ENCODE assay signal across 8 cellular contexts in genomic region chrX:129759576-129760061, GRCh38. TPM values are rescaled to one million over a fixed set of nuclear protein-coding genes. Genes with fewer than 3 reads are reported as not detected.
A peak's percentile ranks its signal among the peaks of the same experiment; 100 is the strongest.
DNase-seq lines count a peak whose midpoint lies in the region; ATAC-seq and TF ChIP-seq lines count a peak whose summit lies in the region.

No MANE protein-coding gene starts in this region.

- H3K27me3 Mint-ChIP-seq in activated naive CD8-positive, alpha-beta T cell treated with anti-CD3 and anti-CD28 coated beads for 36 hours: no peaks in the 10 kb centered on the region

- H3K27ac Mint-ChIP-seq in activated naive CD8-positive, alpha-beta T cell treated with anti-CD3 and anti-CD28 coated beads for 36 hours: peak overlapping the region; percentile 74

- H3K9me3 Mint-ChIP-seq in activated naive CD8-positive, alpha-beta T cell treated with anti-CD3 and anti-CD28 coated beads for 36 hours: no peaks in the 10 kb centered on the region

- peak; percentile 42 for DNase-seq in activated naive CD8-positive, alpha-beta T cell treated with anti-CD3 and anti-CD28 coated beads for 36 hours
- DNase-seq in hypothalamus (lab: John Stamatoyannopoulos, UW) (peak in 46 of 51 donors; percentile 1 to 71 (median 43)), epidermal melanocyte (ENCODE audit: insufficient read length, low spot score) (no peak), NCI-H510A (lab: John Stamatoyannopoulos, UW) (no peak)
- peak; percentile 52 for DNase-seq in stimulated activated naive CD8-positive, alpha-beta T cell treated with anti-CD3 and anti-CD28 coated beads, Interleukin-15, Interleukin-2, amounts not matched to agents 100 U/mL and 50 U/mL, for 24 hours

- peaks cover 39% of the 10 kb centered on the region for H3K4me1 Mint-ChIP-seq in activated naive CD8-positive, alpha-beta T cell treated with anti-CD3 and anti-CD28 coated beads for 36 hours

- no peak overlapping the region for H3K4me3 Mint-ChIP-seq in activated naive CD8-positive, alpha-beta T cell treated with anti-CD3 and anti-CD28 coated beads for 36 hours

- peak; percentile 49 for ATAC-seq in GM18868 (IDR thresholded peaks at IDR 0.05; ENCODE audit: unreplicated experiment)
- ATAC-seq in stimulated activated naive CD8-positive, alpha-beta T cell treated with anti-CD3 and anti-CD28 coated beads, Interleukin-15, Interleukin-2, amounts not matched to agents 100 U/mL and 50 U/mL, for 24 hours: peak; percentile 76
- ATAC-seq in GM19452 (IDR thresholded peaks at IDR 0.05; ENCODE audit: unreplicated experiment): no peak

- H3K36me3 Mint-ChIP-seq in activated naive CD8-positive, alpha-beta T cell treated with anti-CD3 and anti-CD28 coated beads for 36 hours: no peaks in the 10 kb centered on the region

TF ChIP-seq in PFSK-1, 5 proteins besides CTCF, POLR2A, EP300 and RAD21:
- TF ChIP-seq, protein P1, sequence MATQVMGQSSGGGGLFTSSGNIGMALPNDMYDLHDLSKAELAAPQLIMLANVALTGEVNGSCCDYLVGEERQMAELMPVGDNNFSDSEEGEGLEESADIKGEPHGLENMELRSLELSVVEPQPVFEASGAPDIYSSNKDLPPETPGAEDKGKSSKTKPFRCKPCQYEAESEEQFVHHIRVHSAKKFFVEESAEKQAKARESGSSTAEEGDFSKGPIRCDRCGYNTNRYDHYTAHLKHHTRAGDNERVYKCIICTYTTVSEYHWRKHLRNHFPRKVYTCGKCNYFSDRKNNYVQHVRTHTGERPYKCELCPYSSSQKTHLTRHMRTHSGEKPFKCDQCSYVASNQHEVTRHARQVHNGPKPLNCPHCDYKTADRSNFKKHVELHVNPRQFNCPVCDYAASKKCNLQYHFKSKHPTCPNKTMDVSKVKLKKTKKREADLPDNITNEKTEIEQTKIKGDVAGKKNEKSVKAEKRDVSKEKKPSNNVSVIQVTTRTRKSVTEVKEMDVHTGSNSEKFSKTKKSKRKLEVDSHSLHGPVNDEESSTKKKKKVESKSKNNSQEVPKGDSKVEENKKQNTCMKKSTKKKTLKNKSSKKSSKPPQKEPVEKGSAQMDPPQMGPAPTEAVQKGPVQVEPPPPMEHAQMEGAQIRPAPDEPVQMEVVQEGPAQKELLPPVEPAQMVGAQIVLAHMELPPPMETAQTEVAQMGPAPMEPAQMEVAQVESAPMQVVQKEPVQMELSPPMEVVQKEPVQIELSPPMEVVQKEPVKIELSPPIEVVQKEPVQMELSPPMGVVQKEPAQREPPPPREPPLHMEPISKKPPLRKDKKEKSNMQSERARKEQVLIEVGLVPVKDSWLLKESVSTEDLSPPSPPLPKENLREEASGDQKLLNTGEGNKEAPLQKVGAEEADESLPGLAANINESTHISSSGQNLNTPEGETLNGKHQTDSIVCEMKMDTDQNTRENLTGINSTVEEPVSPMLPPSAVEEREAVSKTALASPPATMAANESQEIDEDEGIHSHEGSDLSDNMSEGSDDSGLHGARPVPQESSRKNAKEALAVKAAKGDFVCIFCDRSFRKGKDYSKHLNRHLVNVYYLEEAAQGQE (IDR thresholded peaks at IDR 0.05; ENCODE audit: insufficient read depth in 1 of 2, low read depth in 2 of 2, low read length in 2 of 2): no peak
- peak; percentile 13 for TF ChIP-seq FOXP2 (optimal IDR thresholded peaks at IDR 0.05; ENCODE audit: borderline replicate concordance, extremely low read depth, extremely low read length, insufficient read depth)

RNA-seq across cellular contexts. Expression of gene SASH3, which starts 20.1 kb away (rescaled TPM):
- polyA plus RNA-seq in PFSK-1 (2012; ENCODE audit: insufficient read length, low read depth): not detected
- total RNA-seq in activated naive CD8-positive, alpha-beta T cell treated with anti-CD3 and anti-CD28 coated beads for 36 hours: 100 to 1,000 TPM; 121 to 123 TPM

RNA-seq across cellular contexts. Expression of gene XPNPEP2, which starts 20.8 kb away (rescaled TPM):
- 2.3 TPM for polyA plus RNA-seq in PFSK-1 (2012; ENCODE audit: insufficient read length, low read depth)
- total RNA-seq in activated naive CD8-positive, alpha-beta T cell treated with anti-CD3 and anti-CD28 coated beads for 36 hours: under 1 TPM; 0.12 to 0.32 TPM

Comparison
In these comparisons a context has a peak if more than half of its experiments do, and no peak if none do; other contexts are left out.
1. DNase-seq: peak in activated naive CD8-positive, alpha-beta T cell treated with anti-CD3 and anti-CD28 coated beads for 36 hours (single experiment), hypothalamus (46 of 51) and stimulated activated naive CD8-positive, alpha-beta T cell treated with anti-CD3 and anti-CD28 coated beads, Interleukin-15, Interleukin-2, amounts not matched to agents 100 U/mL and 50 U/mL, for 24 hours (single experiment); none in epidermal melanocyte (single experiment) and NCI-H510A (single experiment).